7 cellular contexts compared by ENCODE assay signal in genomic region chr19:35995655-35995993, GRCh38. TPM values are rescaled to one million over a fixed set of nuclear protein-coding genes. Genes with fewer than 3 reads are reported as not detected.
DNase-seq lines count a peak whose midpoint lies in the region; ATAC-seq and TF ChIP-seq lines count a peak whose summit lies in the region.

No MANE protein-coding gene starts in this region.

- no peak for TF ChIP-seq POLR2A in IMR-90 (IDR thresholded peaks at IDR 0.05; ENCODE audit: low read depth, low read length)

- no peak overlapping the region for H3K18ac ChIP-seq in IMR-90 (ENCODE audit: low read depth, low read length)

- peak overlapping the region; percentile 89 for H3K27ac Mint-ChIP-seq in activated CD8-positive, alpha-beta T cell treated with anti-CD3 and anti-CD28 coated beads for 36 hours

- H3K4me3 Mint-ChIP-seq in activated CD8-positive, alpha-beta T cell treated with anti-CD3 and anti-CD28 coated beads for 36 hours: peak overlapping the region; percentile 96

- H3K23ac ChIP-seq in IMR-90 (ENCODE audit: low read depth, low read length): peak overlapping the region; percentile 74

- H3K56ac ChIP-seq in IMR-90 (ENCODE audit: extremely low read depth, insufficient read depth, low read length): no peak overlapping the region

- peak overlapping the region; percentile 27; the same call in 1 of the 2 replicates for H2AK5ac ChIP-seq in IMR-90 (ENCODE audit: low read depth, low read length)

- no peaks in the 10 kb centered on the region for H3K27me3 Mint-ChIP-seq in activated CD8-positive, alpha-beta T cell treated with anti-CD3 and anti-CD28 coated beads for 36 hours

- H2BK5ac ChIP-seq in IMR-90 (ENCODE audit: low read depth, low read length, poor library complexity, severe bottlenecking): no peak overlapping the region

- dilution Hi-C loops in IMR-90 (cut with HindIII; ENCODE audit: low sequenced_read_pairs, unreplicated experiment): no loop called here

- DNase-seq in GM10266 (ENCODE audit: extremely low spot score): peak; percentile 71
- peak; percentile 8 for DNase-seq in IMR-90
- peak; percentile 72 for DNase-seq in activated CD8-positive, alpha-beta T cell treated with anti-CD3 and anti-CD28 coated beads for 36 hours
- peak; percentile 12 for DNase-seq in fibroblast of peridontal ligament (ENCODE audit: extremely low read depth)
- no peak for DNase-seq in pons (ENCODE audit: low spot score)

- H2BK120ac ChIP-seq in IMR-90 (ENCODE audit: low read depth, low read length): no peak overlapping the region

- intact Hi-C loops in IMR-90 (cut with micrococcal nuclease): loop anchor here (2.0 kb wide), 1 partner anchor 59 kb away; the partner anchor contains the start of genes THAP8 and WDR62
- intact Hi-C loops in activated CD8-positive, alpha-beta T cell treated with anti-CD3 and anti-CD28 coated beads for 36 hours (cut with micrococcal nuclease): no loop called here

- H3K36me3 ChIP-seq in IMR-90 (ENCODE audit: control insufficient read depth, insufficient read depth, low read length) (peaks cover 2% of the 10 kb centered on the region; the same call in 1 of the 2 replicates), neuron (ENCODE audit: insufficient read depth, low read length) (no peaks in the 10 kb centered on the region)

- peak overlapping the region; percentile 34; the same call in 1 of the 2 replicates for H4K91ac ChIP-seq in IMR-90 (ENCODE audit: insufficient read depth, low read depth, low read length)

- H3K36me3 Mint-ChIP-seq in activated CD8-positive, alpha-beta T cell treated with anti-CD3 and anti-CD28 coated beads for 36 hours (ENCODE audit: low read depth): peaks cover 20% of the 10 kb centered on the region

- no peaks in the 10 kb centered on the region; the same call in 1 of the 2 replicates for H3K9me1 ChIP-seq in IMR-90 (ENCODE audit: insufficient read depth, low read length)

- H2BK15ac ChIP-seq in IMR-90 (ENCODE audit: low read depth, low read length): no peak overlapping the region

- whole genome bisulfite sequencing in IMR-90 (ENCODE audit: extremely low coverage in 2 of 2, insufficient read length in 1 of 2), 2 experiments: 0% methylated on average over 4 of the region's 18 CpGs; no CpG with 5 or more reads in 1 of the 2 experiments

- H3K27me3 ChIP-seq in IMR-90 (ENCODE audit: control insufficient read depth, insufficient read depth, low read length): no peaks in the 10 kb centered on the region
- no peaks in the 10 kb centered on the region for H3K27me3 ChIP-seq in neuron (ENCODE audit: insufficient read depth, low read length)

- peak overlapping the region; percentile 16; the same call in 1 of the 2 replicates for H4K5ac ChIP-seq in IMR-90 (ENCODE audit: low read depth, low read length)

- peak overlapping the region; percentile 6; the same call in 1 of the 2 replicates for H3K27ac ChIP-seq in IMR-90 (ENCODE audit: insufficient read depth, low read length)

- H3K9me3 Mint-ChIP-seq in activated CD8-positive, alpha-beta T cell treated with anti-CD3 and anti-CD28 coated beads for 36 hours: no peaks in the 10 kb centered on the region

- H3K4ac ChIP-seq in IMR-90 (ENCODE audit: low read depth, low read length): peak overlapping the region; percentile 26

- H2AFZ ChIP-seq in IMR-90 (replicated peaks; ENCODE audit: low read length, poor library complexity): peak overlapping the region; percentile 99
- peak overlapping the region; percentile 75 for H2AFZ ChIP-seq in neuron (ENCODE audit: low read depth, low read length)

- BruUV-seq in IMR-90 (replicated peaks; lab: Mats Ljungman, UMichigan): no TSS peak

- no peak for TF ChIP-seq CTCF in GM10266 (IDR thresholded peaks at IDR 0.05; ENCODE audit: control insufficient read depth, insufficient read depth, low read depth, missing control alignments)
- no peak for TF ChIP-seq CTCF in IMR-90 (conservative IDR thresholded peaks at IDR 0.05; ENCODE audit: low read depth, low read length)
- no peak for TF ChIP-seq CTCF in activated CD8-positive, alpha-beta T cell treated with anti-CD3 and anti-CD28 coated beads for 36 hours (IDR thresholded peaks at IDR 0.05)

- H3K14ac ChIP-seq in IMR-90 (replicated peaks; ENCODE audit: low read depth, low read length): peak overlapping the region; percentile 87; the same call in 1 of the 2 replicates

- POLR2A ChIA-PET in IMR-90 (lab: Charles Lee; ENCODE audit: unreplicated experiment): no interaction called here
- POLR2A ChIA-PET in activated CD8-positive, alpha-beta T cell treated with anti-CD3 and anti-CD28 coated beads for 36 hours (lab: Charles Lee): interaction anchor here (0.5 to 1.8 kb wide), 7 partner anchors 12 to 180 kb away, joined by 3 to 6 read pairs (median 4); partner anchors contain the start of gene ALKBH6

- peak overlapping the region; percentile 71 for H3K4me3 ChIP-seq in IMR-90 (ENCODE audit: insufficient read depth, low read depth, low read length)
- peak overlapping the region; percentile 71 for H3K4me3 ChIP-seq in neuron (ENCODE audit: low read length)

- H3K9me3 ChIP-seq in IMR-90 (ENCODE audit: control insufficient read depth, insufficient read depth, low read length) (no peaks in the 10 kb centered on the region), neuron (ENCODE audit: low read length) (no peaks in the 10 kb centered on the region)

- H3K4me1 Mint-ChIP-seq in activated CD8-positive, alpha-beta T cell treated with anti-CD3 and anti-CD28 coated beads for 36 hours (ENCODE audit: low read depth): peaks cover 35% of the 10 kb centered on the region

- no peak overlapping the region for H2BK20ac ChIP-seq in IMR-90 (ENCODE audit: low read depth, low read length)

- peak overlapping the region; percentile 62 for H3K9ac ChIP-seq in IMR-90 (ENCODE audit: low read depth, low read length)

- peak; percentile 28 for ATAC-seq in GM21529 (IDR thresholded peaks at IDR 0.05; ENCODE audit: unreplicated experiment)
- peak; percentile 28 for ATAC-seq in IMR-90 (ENCODE audit: low read depth)
- peak; percentile 63 for ATAC-seq in activated CD8-positive, alpha-beta T cell treated with anti-CD3 and anti-CD28 coated beads for 36 hours

- CTCF ChIA-PET in IMR-90 (lab: Yijun Ruan, JAX): interaction anchor here (1.4 kb wide), 1 partner anchor 49 kb away, joined by 3 read pairs; no protein-coding TSS in a partner anchor
- CTCF ChIA-PET in activated CD8-positive, alpha-beta T cell treated with anti-CD3 and anti-CD28 coated beads for 36 hours (lab: Charles Lee): interaction anchor here (1.0 to 2.0 kb wide), 2 partner anchors 18 to 37 kb away, joined by 4 to 6 read pairs; partner anchors contain the start of gene ALKBH6

- H4K8ac ChIP-seq in IMR-90 (ENCODE audit: low read depth in 2 of 2, low read length in 2 of 2): peak overlapping the region in 1 of 2 experiments; percentile 61; a peak in 2 of 4 replicates

- H3K4me1 ChIP-seq in IMR-90 (ENCODE audit: control insufficient read depth, insufficient read depth, low read length) (peaks cover 2% of the 10 kb centered on the region; the same call in 1 of the 2 replicates), neuron (ENCODE audit: insufficient read depth, low read length) (peaks cover 13% of the 10 kb centered on the region)

- no peak for TF ChIP-seq RAD21 in IMR-90 (IDR thresholded peaks at IDR 0.05; ENCODE audit: low read length)

- peaks cover 19% of the 10 kb centered on the region; the same call in 1 of the 2 replicates for H4K20me1 ChIP-seq in IMR-90 (ENCODE audit: insufficient read depth, low read length)

- in situ Hi-C loops in IMR-90 (cut with MboI; ENCODE audit: low sequenced_read_pairs): no loop called here

- peak overlapping the region; percentile 93 for H2AK9ac ChIP-seq in IMR-90 (replicated peaks; ENCODE audit: low read depth, low read length, poor library complexity)

- peaks cover 13 to 46% of the 10 kb centered on the region in 2 experiments; a peak in 3 of 4 replicates for H3K79me1 ChIP-seq in IMR-90 (ENCODE audit: low read depth in 1 of 2, low read length in 2 of 2)

- H3K4me2 ChIP-seq in IMR-90 (ENCODE audit: low read depth, low read length): peak overlapping the region; percentile 90

TF ChIP-seq in IMR-90, 13 proteins besides CTCF, POLR2A, EP300 and RAD21 (continues in another document):
- no peak for TF ChIP-seq NFE2L2 (IDR thresholded peaks at IDR 0.05; ENCODE audit: low read depth, low read length)

RNA-seq across cellular contexts. Expression of gene SDHAF1, which starts 0.6 kb away (rescaled TPM):
- 4.8 and 5.0 TPM in 2 replicates for total RNA-seq in IMR-90 (2012; rRNA removed)
- 9.9 and 13.2 TPM in 2 replicates for polyA plus RNA-seq in IMR-90 (2012; rRNA removed)
- polyA plus RNA-seq in IMR-90 (2012; cell fraction: cytosol; rRNA removed): 23.8 and 28.6 TPM in 2 replicates
- 7.2 and 13.6 TPM in 2 replicates for polyA plus RNA-seq in IMR-90 (2012; cell fraction: nucleus; rRNA removed; ENCODE audit: low replicate concordance)
- total RNA-seq in activated CD8-positive, alpha-beta T cell treated with anti-CD3 and anti-CD28 coated beads for 36 hours: 10 to 100 TPM; 22.8 to 24.7 TPM

RNA-seq across cellular contexts. Expression of gene SYNE4, which starts 13.0 kb away (rescaled TPM):
- not detected in 2 replicates for total RNA-seq in IMR-90 (2012; rRNA removed)
- polyA plus RNA-seq in IMR-90 (2012; rRNA removed): 0.27 and 0.34 TPM in 2 replicates
- polyA plus RNA-seq in IMR-90 (2012; cell fraction: cytosol; rRNA removed): 0.09 and 0.19 TPM in 2 replicates
- 3.7 and 5.4 TPM in 2 replicates for polyA plus RNA-seq in IMR-90 (2012; cell fraction: nucleus; rRNA removed; ENCODE audit: low replicate concordance)
- 1 to 10 TPM; 2.4 to 3.3 TPM for total RNA-seq in activated CD8-positive, alpha-beta T cell treated with anti-CD3 and anti-CD28 coated beads for 36 hours

RNA-seq across cellular contexts. Expression of gene ALKBH6, which starts 18.4 kb away (rescaled TPM):
- total RNA-seq in IMR-90 (2012; rRNA removed): 10.3 and 12.9 TPM in 2 replicates
- polyA plus RNA-seq in IMR-90 (2012; rRNA removed): 38.7 and 42.7 TPM in 2 replicates
- 21.2 and 48.6 TPM in 2 replicates for polyA plus RNA-seq in IMR-90 (2012; cell fraction: cytosol; rRNA removed)
- 120 and 144 TPM in 2 replicates for polyA plus RNA-seq in IMR-90 (2012; cell fraction: nucleus; rRNA removed; ENCODE audit: low replicate concordance)
- 10 to 100 TPM; 36.5 to 37.5 TPM for total RNA-seq in activated CD8-positive, alpha-beta T cell treated with anti-CD3 and anti-CD28 coated beads for 36 hours

RNA-seq across cellular contexts. Expression of gene CLIP3, which starts 37.0 kb away (rescaled TPM):
- 5.0 and 5.4 TPM in 2 replicates for total RNA-seq in IMR-90 (2012; rRNA removed)
- polyA plus RNA-seq in IMR-90 (2012; rRNA removed): 24.4 and 28.7 TPM in 2 replicates
- 19.6 and 32.6 TPM in 2 replicates for polyA plus RNA-seq in IMR-90 (2012; cell fraction: cytosol; rRNA removed)
- polyA plus RNA-seq in IMR-90 (2012; cell fraction: nucleus; rRNA removed; ENCODE audit: low replicate concordance): 15.2 and 35.7 TPM in 2 replicates
- 1 to 10 TPM in 1 of 2 experiments, under 1 TPM in 1; 0.74 to 1.2 TPM for total RNA-seq in activated CD8-positive, alpha-beta T cell treated with anti-CD3 and anti-CD28 coated beads for 36 hours

RNA-seq across cellular contexts. Expression of gene THAP8, which starts 58.5 kb away (rescaled TPM):
- 1.8 and 2.2 TPM in 2 replicates for total RNA-seq in IMR-90 (2012; rRNA removed)
- 5.9 and 7.2 TPM in 2 replicates for polyA plus RNA-seq in IMR-90 (2012; rRNA removed)
- 7.4 and 13.9 TPM in 2 replicates for polyA plus RNA-seq in IMR-90 (2012; cell fraction: cytosol; rRNA removed)
- 3.2 and 7.3 TPM in 2 replicates for polyA plus RNA-seq in IMR-90 (2012; cell fraction: nucleus; rRNA removed; ENCODE audit: low replicate concordance)
- total RNA-seq in activated CD8-positive, alpha-beta T cell treated with anti-CD3 and anti-CD28 coated beads for 36 hours: 1 to 10 TPM; 3.4 to 3.7 TPM
